Comparison of ENCODE assay signal across 8 cellular contexts in genomic region chr3:62201438-62202035, GRCh38.
DNase-seq lines count a peak whose midpoint lies in the region; TF ChIP-seq lines count a peak whose summit lies in the region.
"Had no signal": no experiment of that assay in that cellular context is flagged by ENCODE, and none has a peak within 500 bp of the region (broad histone marks: within the 10 kb centered on the region; RNA-seq: fewer than 3 reads in every experiment).

No MANE protein-coding gene starts in this region.

- H3K36me3 ChIP-seq in thyroid gland = peaks cover 6 to 9% of the 10 kb centered on the region in 2 donors

- WGBS in thyroid gland, 2 donors = 45 to 46% methylated on average over 6 of the region's 6 CpGs

- peaks cover 5% of the 10 kb centered on the region for H3K9me3 ChIP-seq in thyroid gland

- peak; percentile 55 for TF ChIP-seq RAD21 in Ishikawa (IDR thresholded peaks at IDR 0.05; ENCODE audit: low read depth)

- H3K27me3 Mint-ChIP-seq in activated T-helper 2 cell treated with anti-CD3 and anti-CD28 coated beads, Interferon-gamma antibody, Interleukin-2, Interleukin-4, amounts not matched to agents 10 μg/mL and 5 μg/mL and 100 μg/mL, durations not matched to agents 14 hours and 24 hours and 36 hours (ENCODE audit: low read depth) = no peaks in the 10 kb centered on the region
- H3K27me3 Mint-ChIP-seq: activated B cell treated with CpG ODN at 0.5 μM for 24 hours had no signal

- no peaks in the 10 kb centered on the region for H3K36me3 Mint-ChIP-seq in activated T-helper 2 cell treated with anti-CD3 and anti-CD28 coated beads, Interferon-gamma antibody, Interleukin-2, Interleukin-4, amounts not matched to agents 10 μg/mL and 5 μg/mL and 100 μg/mL, durations not matched to agents 14 hours and 24 hours and 36 hours (ENCODE audit: low read depth)

- H3K27ac ChIP-seq in thyroid gland = no peak overlapping the region

- TF ChIP-seq POLR2A in thyroid gland (IDR thresholded peaks at IDR 0.05) = no peak

- H3K27me3 ChIP-seq in thyroid gland = no peaks in the 10 kb centered on the region

- H3K4me1 ChIP-seq in thyroid gland = no peaks in the 10 kb centered on the region

- intact Hi-C loops in thyroid gland (cut with DNase I) = no loop called here
- intact Hi-C loops in activated T-helper 2 cell treated with anti-CD3 and anti-CD28 coated beads, Interferon-gamma antibody, Interleukin-2, Interleukin-4, amounts not matched to agents 10 μg/mL and 5 μg/mL and 100 μg/mL, durations not matched to agents 14 hours and 24 hours and 36 hours (cut with micrococcal nuclease) = loop anchor here (10.0 kb wide), 1 partner anchor 353 kb away; no protein-coding TSS in a partner anchor

- peak in 4 of 6 experiments; percentile 18 to 52 (median 46) for TF ChIP-seq CTCF in thyroid gland (IDR thresholded peaks at IDR 0.05)

- TF ChIP-seq EP300 in Ishikawa (IDR thresholded peaks at IDR 0.05; ENCODE audit: borderline replicate concordance) = no peak

- no peak overlapping the region for H3K4me3 ChIP-seq in thyroid gland (replicated peaks in 1 of 3)

- no peaks in the 10 kb centered on the region for H3K9me3 Mint-ChIP-seq in activated T-helper 2 cell treated with anti-CD3 and anti-CD28 coated beads, Interferon-gamma antibody, Interleukin-2, Interleukin-4, amounts not matched to agents 10 μg/mL and 5 μg/mL and 100 μg/mL, durations not matched to agents 14 hours and 24 hours and 36 hours
- H3K9me3 Mint-ChIP-seq: activated B cell treated with CpG ODN at 0.5 μM for 24 hours had no signal

- DNase-seq in ELR (ENCODE audit: low read depth) (peak; percentile 41), SW480 (ENCODE audit: low spot score) (peak; percentile 29), glomerular visceral epithelial cell (ENCODE audit: extremely low spot score) (peak; percentile 23), thyroid gland (no peak)
- DNase-seq in activated T-helper 2 cell treated with anti-CD3 and anti-CD28 coated beads, Interferon-gamma antibody, Interleukin-2, Interleukin-4, amounts not matched to agents 10 μg/mL and 5 μg/mL and 100 μg/mL, durations not matched to agents 14 hours and 24 hours and 36 hours (ENCODE audit: low spot score) = no peak
- DNase-seq in stimulated activated CD4-positive, alpha-beta T cell treated with anti-CD3 and anti-CD28 coated beads, Interleukin-1b, Interleukin-23, amount 100 ng/mL, for 48 hours = no peak
- DNase-seq: activated B cell treated with CpG ODN at 0.5 μM for 24 hours had no signal

- H3K4me3 Mint-ChIP-seq in activated T-helper 2 cell treated with anti-CD3 and anti-CD28 coated beads, Interferon-gamma antibody, Interleukin-2, Interleukin-4, amounts not matched to agents 10 μg/mL and 5 μg/mL and 100 μg/mL, durations not matched to agents 14 hours and 24 hours and 36 hours (ENCODE audit: low read depth) = no peak overlapping the region
- H3K4me3 Mint-ChIP-seq: activated B cell treated with CpG ODN at 0.5 μM for 24 hours had no signal

- no peaks in the 10 kb centered on the region for H3K4me1 Mint-ChIP-seq in activated T-helper 2 cell treated with anti-CD3 and anti-CD28 coated beads, Interferon-gamma antibody, Interleukin-2, Interleukin-4, amounts not matched to agents 10 μg/mL and 5 μg/mL and 100 μg/mL, durations not matched to agents 14 hours and 24 hours and 36 hours (ENCODE audit: low read depth)
- H3K4me1 Mint-ChIP-seq: activated B cell treated with CpG ODN at 0.5 μM for 24 hours had no signal

- no peak overlapping the region for H3K27ac Mint-ChIP-seq in activated T-helper 2 cell treated with anti-CD3 and anti-CD28 coated beads, Interferon-gamma antibody, Interleukin-2, Interleukin-4, amounts not matched to agents 10 μg/mL and 5 μg/mL and 100 μg/mL, durations not matched to agents 14 hours and 24 hours and 36 hours
- H3K27ac Mint-ChIP-seq: activated B cell treated with CpG ODN at 0.5 μM for 24 hours had no signal

TF ChIP-seq in Ishikawa, 13 proteins besides CTCF, POLR2A, EP300 and RAD21:
- TF ChIP-seq CREB1 (IDR thresholded peaks at IDR 0.05; ENCODE audit: low read depth) (no peak), TAF1 (IDR thresholded peaks at IDR 0.05; ENCODE audit: low read depth) (no peak), EGR1 (IDR thresholded peaks at IDR 0.05) (no peak), TCF12 (IDR thresholded peaks at IDR 0.05; ENCODE audit: low read depth) (no peak), YY1 (IDR thresholded peaks at IDR 0.05; ENCODE audit: low read depth) (no peak), NFIC (IDR thresholded peaks at IDR 0.05) (no peak), CEBPB (IDR thresholded peaks at IDR 0.05) (no peak)
- TF ChIP-seq, protein P1, sequence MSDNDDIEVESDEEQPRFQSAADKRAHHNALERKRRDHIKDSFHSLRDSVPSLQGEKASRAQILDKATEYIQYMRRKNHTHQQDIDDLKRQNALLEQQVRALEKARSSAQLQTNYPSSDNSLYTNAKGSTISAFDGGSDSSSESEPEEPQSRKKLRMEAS (IDR thresholded peaks at IDR 0.05) = no peak
TF ChIP-seq in Ishikawa: peak in this region for 0.

Comparison
In these comparisons a context has a peak if more than half of its experiments do, and no peak if none do; other contexts are left out.
1. DNase-seq: peak in ELR (single experiment), SW480 (single experiment) and glomerular visceral epithelial cell (single experiment); none in thyroid gland (0 of 2), activated T-helper 2 cell treated with anti-CD3 and anti-CD28 coated beads, Interferon-gamma antibody, Interleukin-2, Interleukin-4, amounts not matched to agents 10 μg/mL and 5 μg/mL and 100 μg/mL, durations not matched to agents 14 hours and 24 hours and 36 hours (single experiment) and stimulated activated CD4-positive, alpha-beta T cell treated with anti-CD3 and anti-CD28 coated beads, Interleukin-1b, Interleukin-23, amount 100 ng/mL, for 48 hours (single experiment).